In genomic region chr2:209496586-209496982, GRCh38 we compare ENCODE assay signal across 10 cellular contexts.
A peak's percentile ranks its signal among the peaks of the same experiment; 100 is the strongest.
DNase-seq lines count a peak whose midpoint lies in the region; ATAC-seq, FAIRE-seq and TF ChIP-seq lines count a peak whose summit lies in the region.
"Had no signal": no experiment of that assay in that cellular context is flagged by ENCODE, and none has a peak within 500 bp of the region (broad histone marks: within the 10 kb centered on the region; RNA-seq: fewer than 3 reads in every experiment).

No MANE protein-coding gene starts in this region.

- no peak for FAIRE-seq in HepG2 (lab: Jason Lieb, UNC)

- peak; percentile 13 to 58 (median 32) for ATAC-seq in right lobe of liver
- ATAC-seq in HepG2 = no peak
- no peak for ATAC-seq in GM19395 (IDR thresholded peaks at IDR 0.05; ENCODE audit: unreplicated experiment)
- no peak for ATAC-seq in GM19467 (IDR thresholded peaks at IDR 0.05; ENCODE audit: unreplicated experiment)

- H3K9ac ChIP-seq in HepG2 (ENCODE audit: insufficient read depth, low read depth, low read length) = no peak overlapping the region

- CTCF ChIA-PET in HepG2 (lab: Yijun Ruan, JAX; ENCODE audit: low intra/inter-chr PET ratio, low total read pairs) = no interaction called here

- TF ChIP-seq EP300 in HepG2 (IDR thresholded peaks at IDR 0.05; ENCODE audit: low read depth in 2 of 2, low read length in 2 of 2) (no peak), HepG2 (CRISPR knock-in tag; IDR thresholded peaks at IDR 0.05; ENCODE audit: borderline replicate concordance) (no peak)

- POLR2A ChIA-PET in HepG2 (lab: Yijun Ruan, JAX) = no interaction called here

- peaks cover 0 to 7% (median 0%) of the 10 kb centered on the region in 4 donors for H3K4me1 ChIP-seq in right lobe of liver
- peaks cover 9% of the 10 kb centered on the region; the same call in 1 of the 2 replicates for H3K4me1 ChIP-seq in HepG2 (ENCODE audit: insufficient read depth, low read length)

- TF ChIP-seq POLR2A in right lobe of liver (IDR thresholded peaks at IDR 0.05) (no peak), HepG2 (IDR thresholded peaks at IDR 0.05; ENCODE audit: insufficient read depth in 1 of 2, low read depth in 2 of 2, low read length in 2 of 2) (no peak)

- no peak overlapping the region for H3K4me3 ChIP-seq in right lobe of liver
- H3K4me3 ChIP-seq in HepG2 (replicated peaks in 1 of 3; ENCODE audit: insufficient read depth in 1 of 3, low read depth in 2 of 3, low read length in 3 of 3) = no peak overlapping the region
- no peak overlapping the region for H3K4me3 ChIP-seq in epithelial cell of esophagus (ENCODE audit: low read length)

- in situ Hi-C loops in HepG2 (cut with HindIII; ENCODE audit: extremely low pct_ligation_motif_present, low pct_unique_long_range_greater_than_20kb) = no loop called here

- DNase-seq in right lobe of liver (no peak), HepG2 (ENCODE audit: low spot score) (no peak), epithelial cell of esophagus (ENCODE audit: low read depth) (peak; percentile 34), myocyte (ENCODE audit: low read depth) (peak; percentile 22), SK-N-DZ (ENCODE audit: low spot score) (no peak)
- no peak for DNase-seq in stimulated activated CD4-positive, alpha-beta T cell treated with anti-CD3 and anti-CD28 coated beads, Interleukin-1b, Interleukin-23, amount 100 ng/mL, for 48 hours
- DNase-seq: activated naive CD8-positive, alpha-beta T cell treated with anti-CD3 and anti-CD28 coated beads for 36 hours; MM.1S had no signal

- peak overlapping the region; percentile 0 to 65 (median 35) for H3K27ac ChIP-seq in right lobe of liver
- H3K27ac ChIP-seq in HepG2 (ENCODE audit: extremely low read length, insufficient read depth, low read length) = no peak overlapping the region

- intact Hi-C loops in right lobe of liver (cut with DNase I) = no loop called here
- intact Hi-C loops in HepG2 (cut with micrococcal nuclease; ENCODE audit: unreplicated experiment) = no loop called here

- TF ChIP-seq CTCF in right lobe of liver (IDR thresholded peaks at IDR 0.05) (no peak), HepG2 (CRISPR knock-in tag; IDR thresholded peaks at IDR 0.05) (no peak), epithelial cell of esophagus (IDR thresholded peaks at IDR 0.05; ENCODE audit: insufficient read depth, low read depth, low read length, missing control alignments) (no peak)

- H3K36me3 ChIP-seq in right lobe of liver = no peaks in the 10 kb centered on the region
- no peaks in the 10 kb centered on the region for H3K36me3 ChIP-seq in HepG2 (replicated peaks in 1 of 2; ENCODE audit: control insufficient read depth in 1 of 2, insufficient read depth in 2 of 2, low read length in 2 of 2)

- no peaks in the 10 kb centered on the region for H4K20me1 ChIP-seq in HepG2 (ENCODE audit: insufficient read depth, low read length)

- H3K9me3 ChIP-seq in right lobe of liver (no peaks in the 10 kb centered on the region), HepG2 (ENCODE audit: low read length) (no peaks in the 10 kb centered on the region)

- H3K27me3 ChIP-seq in right lobe of liver (no peaks in the 10 kb centered on the region), HepG2 (ENCODE audit: control insufficient read depth in 1 of 2, insufficient read depth in 2 of 2, low read length in 2 of 2) (no peaks in the 10 kb centered on the region)

- no peak overlapping the region for H2AFZ ChIP-seq in HepG2 (ENCODE audit: low read length)

- BruUV-seq in HepG2 (replicated peaks; lab: Mats Ljungman, UMichigan) = no TSS peak

- H3K79me2 ChIP-seq in HepG2 (ENCODE audit: insufficient read depth, low read length) = no peaks in the 10 kb centered on the region

- no peak overlapping the region for H3K4me2 ChIP-seq in HepG2 (ENCODE audit: low read depth, low read length)

- no peak for TF ChIP-seq RAD21 in HepG2 (CRISPR knock-in tag; IDR thresholded peaks at IDR 0.05)

TF ChIP-seq in HepG2, 621 proteins besides CTCF, POLR2A, EP300 and RAD21 (continues in another document):
- TF ChIP-seq PRDM4 (CRISPR knock-in tag; IDR thresholded peaks at IDR 0.05; ENCODE audit: borderline replicate concordance) (no peak), CCDC6 (CRISPR knock-in tag; IDR thresholded peaks at IDR 0.05) (no peak), POLR2AphosphoS5 (IDR thresholded peaks at IDR 0.05; ENCODE audit: low read depth, low read length) (no peak), RARA (CRISPR knock-in tag; IDR thresholded peaks at IDR 0.05) (no peak), ESRRA (CRISPR knock-in tag; IDR thresholded peaks at IDR 0.05; ENCODE audit: low read depth) (no peak), ZNF282 (IDR thresholded peaks at IDR 0.05; ENCODE audit: partially characterized antibody) (no peak), ZNF530 (CRISPR knock-in tag; IDR thresholded peaks at IDR 0.05; ENCODE audit: low read depth) (no peak), ZNF609 (CRISPR knock-in tag; IDR thresholded peaks at IDR 0.05; ENCODE audit: borderline replicate concordance) (no peak), KLF9 (CRISPR knock-in tag; IDR thresholded peaks at IDR 0.05; ENCODE audit: low read depth) (no peak), CENPX (CRISPR knock-in tag; IDR thresholded peaks at IDR 0.05) (no peak), ZC3H13 (CRISPR knock-in tag; IDR thresholded peaks at IDR 0.05) (no peak), NFE2L1 (CRISPR knock-in tag; IDR thresholded peaks at IDR 0.05; ENCODE audit: borderline replicate concordance) (no peak), MED13 (CRISPR knock-in tag; IDR thresholded peaks at IDR 0.05) (no peak), SP4 (CRISPR knock-in tag; IDR thresholded peaks at IDR 0.05) (no peak), ARID2 (CRISPR knock-in tag; IDR thresholded peaks at IDR 0.05; ENCODE audit: borderline replicate concordance) (no peak), KDM3A (CRISPR knock-in tag; IDR thresholded peaks at IDR 0.05; ENCODE audit: low read depth) (no peak), ZNF431 (CRISPR knock-in tag; IDR thresholded peaks at IDR 0.05; ENCODE audit: borderline replicate concordance, low read depth) (no peak), ZNF329 (CRISPR knock-in tag; IDR thresholded peaks at IDR 0.05; ENCODE audit: low read depth) (no peak), ATF7-NPFF (CRISPR knock-in tag; IDR thresholded peaks at IDR 0.05; ENCODE audit: low read depth) (no peak)

Comparison
In these comparisons a context has a peak if more than half of its experiments do, and no peak if none do; other contexts are left out.
1. ATAC-seq: peak in right lobe of liver (4 of 4); none in HepG2 (single experiment), GM19395 (single experiment) and GM19467 (single experiment).
2. DNase-seq: peak in epithelial cell of esophagus (single experiment) and myocyte (single experiment); none in right lobe of liver (0 of 3), HepG2 (single experiment), SK-N-DZ (single experiment) and stimulated activated CD4-positive, alpha-beta T cell treated with anti-CD3 and anti-CD28 coated beads, Interleukin-1b, Interleukin-23, amount 100 ng/mL, for 48 hours (single experiment).